18 cellular contexts compared by ENCODE assay signal in the genomic region with DNA sequence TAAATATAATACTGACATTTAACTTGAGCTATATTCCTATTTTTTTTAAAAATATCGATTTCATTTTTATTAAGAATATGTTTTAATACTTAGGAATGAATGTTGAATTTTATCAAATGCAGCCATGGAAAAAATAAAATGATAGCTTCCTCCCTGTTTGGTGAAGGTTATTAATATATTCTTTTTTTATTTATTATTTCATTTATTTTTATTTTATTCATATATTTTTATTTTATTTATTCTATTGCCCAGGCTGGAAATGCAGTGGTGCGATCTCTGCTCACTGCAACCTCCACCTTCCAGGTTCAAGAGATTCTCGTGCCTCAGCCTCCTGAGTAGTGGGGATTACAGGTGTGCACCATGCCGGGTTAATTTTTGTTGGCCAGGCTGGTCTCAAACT.
DNase-seq lines count a peak whose midpoint lies in the region; ATAC-seq, FAIRE-seq and TF ChIP-seq lines count a peak whose summit lies in the region.
"Had no signal": no experiment of that assay in that cellular context is flagged by ENCODE, and none has a peak within 500 bp of the region (broad histone marks: within the 10 kb centered on the region; RNA-seq: fewer than 3 reads in every experiment).

No MANE protein-coding gene starts in this region.

- peak overlapping the region; percentile 93; the same call in 1 of the 2 replicates for H3K27ac ChIP-seq in GM23248
- H3K27ac ChIP-seq in esophagus muscularis mucosa (replicated peaks in 1 of 4), result no peak overlapping the region
- H3K27ac ChIP-seq: KMS-11 had no signal

- TF ChIP-seq POLR2A in esophagus muscularis mucosa (IDR thresholded peaks at IDR 0.05; ENCODE audit: low read depth), result no peak
- TF ChIP-seq POLR2A in lower leg skin (IDR thresholded peaks at IDR 0.05), result no peak

- H3K4me1 ChIP-seq in GM23248 (ENCODE audit: insufficient read depth) (peaks cover 49% of the 10 kb centered on the region), esophagus muscularis mucosa (peaks cover 12 to 47% (median 47%) of the 10 kb centered on the region in 4 donors)

- POLR2A ChIA-PET in activated CD4-positive, alpha-beta T cell treated with anti-CD3 and anti-CD28 coated beads for 36 hours (lab: Charles Lee), result no interaction called here

- no peaks in the 10 kb centered on the region for H3K9me3 ChIP-seq in GM23248 (ENCODE audit: low read depth)
- no peaks in the 10 kb centered on the region for H3K9me3 ChIP-seq in esophagus muscularis mucosa

- 95 to 98% methylated on average over 4 of the region's 4 CpGs for WGBS in GM23248 (ENCODE audit: low coverage in 1 of 2, low lambda C conversion rate in 2 of 2, missing lambda C conversion rate in 2 of 2), 2 experiments
- WGBS in esophagus muscularis mucosa, result 97% methylated on average over 4 of the region's 4 CpGs
- WGBS in lower leg skin, 2 donors, result 95 to 99% methylated on average over 4 of the region's 4 CpGs

- no peaks in the 10 kb centered on the region for H3K79me2 ChIP-seq in GM23248 (ENCODE audit: insufficient read depth)

- H3K36me3 ChIP-seq in GM23248 (ENCODE audit: low read depth), result no peaks in the 10 kb centered on the region
- peaks cover 0 to 4% (median 0%) of the 10 kb centered on the region in 4 donors for H3K36me3 ChIP-seq in esophagus muscularis mucosa

- no peaks in the 10 kb centered on the region for H3K4me1 Mint-ChIP-seq in activated CD4-positive, alpha-beta T cell treated with anti-CD3 and anti-CD28 coated beads for 36 hours
- H3K4me1 Mint-ChIP-seq: T-cell had no signal

- H4K20me1 ChIP-seq in GM23248 (ENCODE audit: insufficient read depth), result no peaks in the 10 kb centered on the region

- H3K27me3 ChIP-seq in GM23248 (replicated peaks; ENCODE audit: insufficient read depth) (no peaks in the 10 kb centered on the region), esophagus muscularis mucosa (no peaks in the 10 kb centered on the region)

- ATAC-seq in activated CD4-positive, alpha-beta T cell treated with anti-CD3 and anti-CD28 coated beads for 36 hours, result no peak
- no peak for ATAC-seq in GM18498 (IDR thresholded peaks at IDR 0.05; ENCODE audit: unreplicated experiment)
- ATAC-seq: T-cell had no signal

- no peak overlapping the region for H3K9ac ChIP-seq in GM23248
- H3K9ac ChIP-seq: KMS-11 had no signal

- H3K4me3 ChIP-seq in GM23248 (no peak overlapping the region), esophagus muscularis mucosa (no peak overlapping the region), lower leg skin (ENCODE audit: low read depth, poor library complexity, severe bottlenecking) (no peak overlapping the region)

- in situ Hi-C loops in GM23248 (cut with MboI), result no loop called here

- H3K27me3 Mint-ChIP-seq in activated CD4-positive, alpha-beta T cell treated with anti-CD3 and anti-CD28 coated beads for 36 hours, result no peaks in the 10 kb centered on the region

- no peak overlapping the region for H3K4me3 Mint-ChIP-seq in activated CD4-positive, alpha-beta T cell treated with anti-CD3 and anti-CD28 coated beads for 36 hours
- H3K4me3 Mint-ChIP-seq: T-cell had no signal

- TF ChIP-seq CTCF in esophagus muscularis mucosa (IDR thresholded peaks at IDR 0.05) (no peak), lower leg skin (IDR thresholded peaks at IDR 0.05) (no peak)

- peaks cover 40% of the 10 kb centered on the region for H3F3A ChIP-seq in GM23248 (ENCODE audit: insufficient read depth)

- no peak overlapping the region for H3K4me2 ChIP-seq in GM23248 (ENCODE audit: unreplicated experiment)
- H3K4me2 ChIP-seq: KMS-11 had no signal

- no peaks in the 10 kb centered on the region for H3K9me3 Mint-ChIP-seq in activated CD4-positive, alpha-beta T cell treated with anti-CD3 and anti-CD28 coated beads for 36 hours (ENCODE audit: low read depth)
- H3K9me3 Mint-ChIP-seq: T-cell had no signal

- DNase-seq in GM23248, result no peak
- DNase-seq in RCC 7860 (ENCODE audit: low spot score), result no peak
- DNase-seq in esophagus muscularis mucosa (ENCODE audit: extremely low spot score), result peak; percentile 3
- DNase-seq in ureter (ENCODE audit: low spot score), result peak; percentile 6
- no peak for DNase-seq in activated CD4-positive, alpha-beta T cell treated with anti-CD3 and anti-CD28 coated beads for 36 hours
- no peak for DNase-seq in lower leg skin (ENCODE audit: low spot score in 2 of 2)
- DNase-seq: C1 segment of cervical spinal cord, DMS153, GOT3, NCI-H1092, NCI-H1694, NCI-H446 treated with DMSO at 0.1 percent for 48 hours, NCI-H748 treated with DMSO at 0.1 percent for 48 hours, RPMI8226, T-cell had no signal

- H3K27ac Mint-ChIP-seq in activated CD4-positive, alpha-beta T cell treated with anti-CD3 and anti-CD28 coated beads for 36 hours, result no peak overlapping the region
- H3K27ac Mint-ChIP-seq: T-cell had no signal

- H3K36me3 Mint-ChIP-seq in activated CD4-positive, alpha-beta T cell treated with anti-CD3 and anti-CD28 coated beads for 36 hours (ENCODE audit: low read depth), result no peaks in the 10 kb centered on the region
- H3K36me3 Mint-ChIP-seq: T-cell had no signal

- no peak for TF ChIP-seq EP300 in esophagus muscularis mucosa (IDR thresholded peaks at IDR 0.05)

- intact Hi-C loops in esophagus muscularis mucosa (cut with DNase I) (no loop called here), lower leg skin (cut with DNase I; ENCODE audit: low total_unique reads) (no loop called here)
- intact Hi-C loops in activated CD4-positive, alpha-beta T cell treated with anti-CD3 and anti-CD28 coated beads for 36 hours (cut with DNase I, micrococcal nuclease), result no loop called here

- CTCF ChIA-PET in activated CD4-positive, alpha-beta T cell treated with anti-CD3 and anti-CD28 coated beads for 36 hours (lab: Charles Lee), result interaction anchor here (0.6 kb wide), 1 partner anchor 12 kb away, joined by 3 read pairs; no protein-coding TSS in a partner anchor

- peak; percentile 61 for FAIRE-seq in RCC 7860 (lab: Jason Lieb, UNC)
- FAIRE-seq: GM12891 had no signal

- no peak overlapping the region for H2AFZ ChIP-seq in GM23248

- H3K9me2 ChIP-seq in GM23248 (ENCODE audit: insufficient read depth), result no peaks in the 10 kb centered on the region

Comparison
In these comparisons a context has a peak if more than half of its experiments do, and no peak if none do; other contexts are left out.
1. DNase-seq: peak in esophagus muscularis mucosa (single experiment) and ureter (single experiment); none in GM23248 (single experiment), RCC 7860 (single experiment), activated CD4-positive, alpha-beta T cell treated with anti-CD3 and anti-CD28 coated beads for 36 hours (single experiment) and lower leg skin (0 of 2).